In the genomic region with DNA sequence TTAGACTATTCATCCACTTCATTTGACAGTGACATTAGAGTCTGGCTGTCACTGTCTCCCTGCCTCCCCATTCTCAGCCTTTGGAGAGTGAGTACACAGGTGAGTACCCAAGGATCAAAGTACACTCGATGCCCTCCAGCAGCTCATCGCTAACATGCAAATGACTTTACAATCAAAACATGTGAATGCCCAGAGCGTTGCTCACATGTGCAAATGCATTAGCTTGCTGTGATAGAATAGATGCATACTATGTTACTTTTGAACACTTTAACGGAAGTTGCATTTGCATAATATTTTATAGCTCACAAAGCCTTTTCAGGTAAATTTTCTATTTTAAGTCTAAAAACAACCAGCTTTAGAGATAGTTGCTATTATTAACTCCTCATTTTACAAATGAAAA, we compare ENCODE assay signal across 22 cellular contexts.
DNase-seq lines count a peak whose midpoint lies in the region; ATAC-seq and TF ChIP-seq lines count a peak whose summit lies in the region.
"Had no signal": no experiment of that assay in that cellular context is flagged by ENCODE, and none has a peak within 500 bp of the region (broad histone marks: within the 10 kb centered on the region; RNA-seq: fewer than 3 reads in every experiment).

No MANE protein-coding gene starts in this region.

- no peak overlapping the region for H3K4me3 Mint-ChIP-seq in memory B cell
- H3K4me3 Mint-ChIP-seq: stimulated activated naive B cell treated with anti-CD40 and anti-IgM and Interleukin-4, amounts not matched to agents 10 μg/mL and 1 μg/mL and 100 μg/mL, for 72 hours; T-cell had no signal

- H3K27me3 Mint-ChIP-seq in memory B cell: no peaks in the 10 kb centered on the region
- H3K27me3 Mint-ChIP-seq: naive B cell; stimulated activated naive B cell treated with anti-CD40 and anti-IgM and Interleukin-4, amounts not matched to agents 10 μg/mL and 1 μg/mL and 100 μg/mL, for 72 hours; T-cell had no signal

- no peaks in the 10 kb centered on the region for H3K27me3 ChIP-seq in smooth muscle cell (ENCODE audit: low read depth)
- H3K27me3 ChIP-seq: cardiac muscle cell, right atrium auricular region had no signal

- peak; percentile 48 for ATAC-seq in GM18858 (IDR thresholded peaks at IDR 0.05; ENCODE audit: unreplicated experiment)
- peak; percentile 65 for ATAC-seq in GM19463 (IDR thresholded peaks at IDR 0.05; ENCODE audit: unreplicated experiment)
- ATAC-seq in HG03175 (IDR thresholded peaks at IDR 0.05; ENCODE audit: unreplicated experiment): peak; percentile 58
- peak; percentile 76 for ATAC-seq in memory B cell (ENCODE audit: low read depth)
- ATAC-seq in HG03196 (IDR thresholded peaks at IDR 0.05; ENCODE audit: unreplicated experiment): no peak
- ATAC-seq: foreskin keratinocyte; stimulated activated naive B cell treated with anti-CD40 and anti-IgM and Interleukin-4, amounts not matched to agents 10 μg/mL and 1 μg/mL and 100 μg/mL, for 72 hours; T-cell had no signal

- no peak overlapping the region for H3K27ac ChIP-seq in smooth muscle cell (ENCODE audit: low read depth)
- H3K27ac ChIP-seq: cardiac muscle cell, epithelial cell of prostate, foreskin keratinocyte, right atrium auricular region had no signal

- H3K27ac Mint-ChIP-seq in memory B cell: no peak overlapping the region
- H3K27ac Mint-ChIP-seq: T-cell had no signal

- H3K36me3 Mint-ChIP-seq in memory B cell: no peaks in the 10 kb centered on the region
- H3K36me3 Mint-ChIP-seq: naive B cell; stimulated activated naive B cell treated with anti-CD40 and anti-IgM and Interleukin-4, amounts not matched to agents 10 μg/mL and 1 μg/mL and 100 μg/mL, for 72 hours; T-cell had no signal

- H3K9ac ChIP-seq in smooth muscle cell (ENCODE audit: low read depth): no peak overlapping the region

- TF ChIP-seq CTCF in smooth muscle cell (IDR thresholded peaks at IDR 0.05; ENCODE audit: borderline replicate concordance, insufficient read depth, poor library complexity, severe bottlenecking): no peak

- WGBS in smooth muscle cell (ENCODE audit: low lambda C conversion rate): 93% methylated on average over 4 of the region's 4 CpGs

- H3K79me2 ChIP-seq in smooth muscle cell (ENCODE audit: low read depth): no peaks in the 10 kb centered on the region

- no peaks in the 10 kb centered on the region for H3K36me3 ChIP-seq in smooth muscle cell (ENCODE audit: low read depth)
- H3K36me3 ChIP-seq: cardiac muscle cell, right atrium auricular region had no signal

- H3K9me3 ChIP-seq in smooth muscle cell (replicated peaks; ENCODE audit: low read depth): no peaks in the 10 kb centered on the region
- H3K9me3 ChIP-seq: right atrium auricular region had no signal

- no peaks in the 10 kb centered on the region for H3F3A ChIP-seq in smooth muscle cell (ENCODE audit: low read depth)

- H2AFZ ChIP-seq in smooth muscle cell (ENCODE audit: low read depth): no peak overlapping the region

- H3K4me2 ChIP-seq in smooth muscle cell: no peak overlapping the region

- H3K9me3 Mint-ChIP-seq in memory B cell: no peaks in the 10 kb centered on the region
- H3K9me3 Mint-ChIP-seq: naive B cell; stimulated activated naive B cell treated with anti-CD40 and anti-IgM and Interleukin-4, amounts not matched to agents 10 μg/mL and 1 μg/mL and 100 μg/mL, for 72 hours; T-cell had no signal

- H3K4me1 Mint-ChIP-seq in memory B cell: peaks cover 41% of the 10 kb centered on the region
- H3K4me1 Mint-ChIP-seq: T-cell had no signal

- H3K4me1 ChIP-seq in smooth muscle cell (ENCODE audit: low read depth): no peaks in the 10 kb centered on the region
- H3K4me1 ChIP-seq: foreskin keratinocyte, right atrium auricular region had no signal

- H3K4me3 ChIP-seq in smooth muscle cell: no peak overlapping the region
- H3K4me3 ChIP-seq: cardiac muscle cell, right atrium auricular region had no signal

- no peak for DNase-seq in memory B cell (ENCODE audit: low spot score in 2 of 2)
- DNase-seq in globus pallidus (ENCODE audit: low spot score): no peak
- no peak for DNase-seq in smooth muscle cell (lab: John Stamatoyannopoulos, UW; ENCODE audit: unreplicated experiment)
- DNase-seq: activated naive CD4-positive, alpha-beta T cell; amniotic stem cell; foreskin keratinocyte; kidney; mesenchymal stem cell; naive B cell; NCI-H1436; NCI-H2171; NCI-H774; SIG-M5; stimulated activated naive B cell treated with anti-CD40 and anti-IgM and Interleukin-4, amounts not matched to agents 10 μg/mL and 1 μg/mL and 100 μg/mL, for 72 hours; T-cell had no signal

- H4K20me1 ChIP-seq in smooth muscle cell (ENCODE audit: low read depth): no peaks in the 10 kb centered on the region
